In genomic region chr20:56995635-56996075, GRCh38 we compare ENCODE assay signal across 9 cellular contexts.
A peak's percentile ranks its signal among the peaks of the same experiment; 100 is the strongest.
DNase-seq lines count a peak whose midpoint lies in the region; ATAC-seq, FAIRE-seq and TF ChIP-seq lines count a peak whose summit lies in the region.
"Had no signal": no experiment of that assay in that cellular context is flagged by ENCODE, and none has a peak within 500 bp of the region (broad histone marks: within the 10 kb centered on the region; RNA-seq: fewer than 3 reads in every experiment).

No MANE protein-coding gene starts in this region.

- H3K9me3 ChIP-seq in BE2C: no peaks in the 10 kb centered on the region
- peaks cover 9% of the 10 kb centered on the region; the same call in 1 of the 2 replicates for H3K9me3 ChIP-seq in SU-DHL-6 (ENCODE audit: insufficient read depth, low read length)
- peaks cover 0 to 6% (median 2%) of the 10 kb centered on the region in 3 donors for H3K9me3 ChIP-seq in gastrocnemius medialis

- H3K4me1 Mint-ChIP-seq in effector memory CD8-positive, alpha-beta T cell (ENCODE audit: low read depth in 2 of 2): no peaks in the 10 kb centered on the region

- H3K36me3 ChIP-seq in BE2C (no peaks in the 10 kb centered on the region), SU-DHL-6 (ENCODE audit: low read length) (no peaks in the 10 kb centered on the region), gastrocnemius medialis (no peaks in the 10 kb centered on the region)

- H3K79me2 ChIP-seq in SU-DHL-6 (ENCODE audit: insufficient read depth, low read length): no peaks in the 10 kb centered on the region

- no peak overlapping the region for H2AFZ ChIP-seq in SU-DHL-6 (ENCODE audit: low read depth, low read length, severe bottlenecking)

- TF ChIP-seq POLR2A in GM12892 (IDR thresholded peaks at IDR 0.05; ENCODE audit: low read depth, low read length) (no peak), gastrocnemius medialis (IDR thresholded peaks at IDR 0.05) (no peak)

- FAIRE-seq in GM12892 (lab: Jason Lieb, UNC): no peak
- FAIRE-seq: endothelial cell of umbilical vein had no signal

- in situ Hi-C loops in gastrocnemius medialis (cut with MboI; ENCODE audit: low sequenced_read_pairs in 4 of 4): no loop called here

- no peaks in the 10 kb centered on the region for H3F3A ChIP-seq in SU-DHL-6 (ENCODE audit: insufficient read depth)

- intact Hi-C loops in gastrocnemius medialis (cut with DNase I; ENCODE audit: low total_unique reads): no loop called here

- H4K20me1 ChIP-seq in SU-DHL-6 (ENCODE audit: low read depth, low read length): no peaks in the 10 kb centered on the region

- no peak overlapping the region for H3K27ac Mint-ChIP-seq in effector memory CD8-positive, alpha-beta T cell

- H3K27me3 Mint-ChIP-seq in effector memory CD8-positive, alpha-beta T cell: peaks cover 5 to 10% of the 10 kb centered on the region in 2 donors

- H3K4me1 ChIP-seq in BE2C (no peaks in the 10 kb centered on the region), gastrocnemius medialis (no peaks in the 10 kb centered on the region)

- no peak overlapping the region for H3K4me3 ChIP-seq in BE2C (ENCODE audit: low read depth, low read length)
- H3K4me3 ChIP-seq in SU-DHL-6 (ENCODE audit: insufficient read depth, low read length, poor library complexity, severe bottlenecking): no peak overlapping the region
- no peak overlapping the region for H3K4me3 ChIP-seq in gastrocnemius medialis

- peaks cover 2% of the 10 kb centered on the region for H3K36me3 Mint-ChIP-seq in effector memory CD8-positive, alpha-beta T cell (ENCODE audit: insufficient read depth)

- H3K9me2 ChIP-seq in SU-DHL-6 (replicated peaks; ENCODE audit: insufficient read depth, low read length): no peaks in the 10 kb centered on the region

- peak; percentile 38 for TF ChIP-seq CTCF in BE2C (IDR thresholded peaks at IDR 0.05; ENCODE audit: low read depth, low read length)
- peak; percentile 60 for TF ChIP-seq CTCF in SU-DHL-6 (IDR thresholded peaks at IDR 0.05; ENCODE audit: insufficient read depth, low read length, poor library complexity, severe bottlenecking)
- no peak for TF ChIP-seq CTCF in gastrocnemius medialis (IDR thresholded peaks at IDR 0.05 in 4 of 5, conservative IDR thresholded peaks at IDR 0.05 in 1 of 5)

- no peak overlapping the region for H3K4me2 ChIP-seq in SU-DHL-6 (ENCODE audit: low read depth, low read length, poor library complexity, severe bottlenecking)

- peaks cover 4 to 7% of the 10 kb centered on the region in 2 donors for H3K9me3 Mint-ChIP-seq in effector memory CD8-positive, alpha-beta T cell

- H3K27ac ChIP-seq in SU-DHL-6 (ENCODE audit: low read depth, low read length) (no peak overlapping the region), gastrocnemius medialis (no peak overlapping the region)

- H3K4me3 Mint-ChIP-seq in effector memory CD8-positive, alpha-beta T cell: no peak overlapping the region

- H3K9ac ChIP-seq in SU-DHL-6 (ENCODE audit: low read length): no peak overlapping the region

- peak; percentile 20 for DNase-seq in BE2C
- peak; percentile 41 for DNase-seq in GM12892 (ENCODE audit: insufficient read length)
- peak; percentile 6 for DNase-seq in iris pigment epithelial cell (ENCODE audit: low read depth)
- DNase-seq in occipital lobe (lab: John Stamatoyannopoulos, UW): no peak
- no peak for DNase-seq in gastrocnemius medialis
- no peak for DNase-seq in effector memory CD8-positive, alpha-beta T cell

- ATAC-seq in HG02588 (IDR thresholded peaks at IDR 0.05; ENCODE audit: unreplicated experiment) (no peak), gastrocnemius medialis (no peak)
- ATAC-seq in effector memory CD8-positive, alpha-beta T cell (replicated peaks): no peak

- no peaks in the 10 kb centered on the region for H3K27me3 ChIP-seq in BE2C
- no peaks in the 10 kb centered on the region for H3K27me3 ChIP-seq in SU-DHL-6 (ENCODE audit: low read length)
- H3K27me3 ChIP-seq in gastrocnemius medialis: no peaks in the 10 kb centered on the region

Comparison
In these comparisons a context has a peak if more than half of its experiments do, and no peak if none do; other contexts are left out.
1. DNase-seq: peak in BE2C (single experiment), GM12892 (single experiment) and iris pigment epithelial cell (single experiment); none in occipital lobe (single experiment), gastrocnemius medialis (0 of 2) and effector memory CD8-positive, alpha-beta T cell (0 of 3).
2. CTCF ChIP-seq: peak in BE2C (single experiment) and SU-DHL-6 (single experiment); none in gastrocnemius medialis (0 of 5).